Comparison of ENCODE assay signal across 8 cellular contexts in genomic region chr3:197428117-197428761, GRCh38.
DNase-seq lines count a peak whose midpoint lies in the region; ATAC-seq, FAIRE-seq and TF ChIP-seq lines count a peak whose summit lies in the region.

No MANE protein-coding gene starts in this region.

- H3K27ac ChIP-seq in fibroblast of lung (ENCODE audit: insufficient read depth, low read length): no peak overlapping the region

- TF ChIP-seq POLR2A in GM12891 (IDR thresholded peaks at IDR 0.05; ENCODE audit: low read depth, low read length): no peak

- H3K4me1 ChIP-seq in fibroblast of lung (ENCODE audit: control insufficient read depth, extremely low read depth, insufficient read depth, low read length): peaks cover 2% of the 10 kb centered on the region

- TF ChIP-seq CTCF in fibroblast of lung (conservative IDR thresholded peaks at IDR 0.05 in 1 of 2, IDR thresholded peaks at IDR 0.05 in 1 of 2; ENCODE audit: low read depth in 1 of 2, low read length in 2 of 2): no peak

- ATAC-seq in GM19463 (IDR thresholded peaks at IDR 0.05; ENCODE audit: unreplicated experiment): peak; percentile 65

- H3K4me2 ChIP-seq in fibroblast of lung (ENCODE audit: extremely low read depth, insufficient read depth, low read length): no peak overlapping the region

- H3K79me2 ChIP-seq in fibroblast of lung (ENCODE audit: control insufficient read depth, insufficient read depth, low read length): no peaks in the 10 kb centered on the region

- no peak for FAIRE-seq in GM12891 (lab: Jason Lieb, UNC)
- FAIRE-seq in GM19239 (lab: Jason Lieb, UNC): no peak

- H3K36me3 ChIP-seq in fibroblast of lung (ENCODE audit: control insufficient read depth, insufficient read depth, low read length): no peaks in the 10 kb centered on the region

- DNase-seq in activated CD4-positive, alpha-beta T cell treated with anti-CD3 and anti-CD28 coated beads, Interleukin-2, amount 50 U/mL, for 48 hours: peak; percentile 75 to 83
- DNase-seq in fibroblast of lung (ENCODE audit: low read depth in 2 of 2) (peak; percentile 17 to 84), DMS 273 (lab: John Stamatoyannopoulos, UW; ENCODE audit: unreplicated experiment) (no peak), Ammon's horn (ENCODE audit: low spot score) (no peak), GM12891 (ENCODE audit: insufficient read length, low spot score) (no peak), GM19239 (ENCODE audit: insufficient read length, low spot score) (no peak)
- DNase-seq in stimulated activated CD4-positive, alpha-beta T cell treated with anti-CD3 and anti-CD28 coated beads, Interleukin-12 subunit alpha, Interleukin-12 subunit beta, amount 100 ng/mL, for 4 hours: peak; percentile 37

- H3K9ac ChIP-seq in fibroblast of lung (ENCODE audit: insufficient read depth, low read length): no peak overlapping the region

- H4K20me1 ChIP-seq in fibroblast of lung (ENCODE audit: control insufficient read depth, extremely low read depth, insufficient read depth, low read length): no peaks in the 10 kb centered on the region

- no peak overlapping the region for H3K4me3 ChIP-seq in fibroblast of lung (replicated peaks in 1 of 4; ENCODE audit: control extremely low read depth in 1 of 4, insufficient read depth in 1 of 4, low read depth in 3 of 4, low read length in 4 of 4)

- no peaks in the 10 kb centered on the region for H3K9me3 ChIP-seq in fibroblast of lung (ENCODE audit: control insufficient read depth, insufficient read depth, low read depth, low read length)

- peak overlapping the region; percentile 65 for H2AFZ ChIP-seq in fibroblast of lung (ENCODE audit: low read length)

- peaks cover 27% of the 10 kb centered on the region for H3K27me3 ChIP-seq in fibroblast of lung (ENCODE audit: control insufficient read depth, insufficient read depth, low read length)

TF ChIP-seq in GM12891, 5 proteins besides CTCF, POLR2A, EP300 and RAD21:
- TF ChIP-seq SPI1 (IDR thresholded peaks at IDR 0.05; ENCODE audit: low read depth, low read length) (no peak), POLR2AphosphoS5 (IDR thresholded peaks at IDR 0.05; ENCODE audit: low read depth, low read length) (no peak), TAF1 (IDR thresholded peaks at IDR 0.05; ENCODE audit: low read depth, low read length) (no peak)

Comparison
In these comparisons a context has a peak if more than half of its experiments do, and no peak if none do; other contexts are left out.
1. DNase-seq: peak in activated CD4-positive, alpha-beta T cell treated with anti-CD3 and anti-CD28 coated beads, Interleukin-2, amount 50 U/mL, for 48 hours (2 of 2), fibroblast of lung (2 of 2) and stimulated activated CD4-positive, alpha-beta T cell treated with anti-CD3 and anti-CD28 coated beads, Interleukin-12 subunit alpha, Interleukin-12 subunit beta, amount 100 ng/mL, for 4 hours (single experiment); none in DMS 273 (single experiment), Ammon's horn (single experiment), GM12891 (single experiment) and GM19239 (single experiment).